6 cellular contexts compared by ENCODE assay signal in the genomic region with DNA sequence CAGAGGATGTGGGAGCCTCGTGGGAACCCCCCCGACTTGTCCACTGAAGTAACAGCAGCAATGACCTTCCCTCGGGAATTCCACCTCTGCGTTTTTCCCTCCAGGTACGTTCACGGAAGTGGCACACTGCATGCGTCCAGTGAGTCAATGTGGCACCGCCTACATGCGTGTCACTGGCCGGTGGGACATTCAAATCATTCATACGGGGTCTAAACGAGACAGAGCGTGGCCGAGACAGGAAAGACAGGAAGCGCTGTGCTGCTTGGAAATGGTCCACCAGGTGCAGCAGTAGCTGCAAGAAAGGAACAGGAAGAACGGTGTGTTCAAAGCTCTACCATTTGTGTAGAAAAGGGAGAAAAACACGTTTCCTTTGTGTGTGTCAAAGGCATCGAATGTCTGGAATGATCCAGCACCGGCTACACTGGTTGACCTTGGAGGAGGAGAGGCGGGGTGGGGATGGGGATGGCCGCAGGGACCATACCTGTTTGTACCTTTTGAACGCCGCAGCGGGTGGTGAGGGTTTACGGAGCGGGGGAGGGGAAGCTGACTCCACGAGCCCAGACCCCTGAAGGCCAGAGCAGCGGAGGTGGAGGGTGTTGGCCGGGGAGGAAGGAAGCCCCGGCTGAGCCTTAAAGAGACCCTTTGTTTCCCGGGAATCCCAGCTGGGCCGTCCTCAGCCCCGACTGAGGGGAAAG. TPM values are rescaled to one million over a fixed set of nuclear protein-coding genes. Genes with fewer than 3 reads are reported as not detected.
A peak's percentile ranks its signal among the peaks of the same experiment; 100 is the strongest.
DNase-seq lines count a peak whose midpoint lies in the region; ATAC-seq and TF ChIP-seq lines count a peak whose summit lies in the region.

No MANE protein-coding gene starts in this region.

- DNase-seq in activated naive CD4-positive, alpha-beta T cell treated with Interleukin-2 at 50 U/mL for 16 hours: peak; percentile 53
- peak in 1 of 2 experiments; percentile 19 for DNase-seq in mesothelial cell of epicardium (ENCODE audit: low spot score in 2 of 2, unreplicated experiment in 2 of 2)
- DNase-seq in NCI-H82 (lab: John Stamatoyannopoulos, UW): no peak

- H3K9me3 Mint-ChIP-seq in mesothelial cell of epicardium: no peaks in the 10 kb centered on the region

- peak overlapping the region; percentile 91 for H3K27ac Mint-ChIP-seq in mesothelial cell of epicardium

- H3K36me3 Mint-ChIP-seq in mesothelial cell of epicardium: no peaks in the 10 kb centered on the region

- ATAC-seq in HG03378 (IDR thresholded peaks at IDR 0.05; ENCODE audit: unreplicated experiment) (peak; percentile 40), HG03571 (IDR thresholded peaks at IDR 0.05; ENCODE audit: unreplicated experiment) (no peak), HG03342 (IDR thresholded peaks at IDR 0.05; ENCODE audit: unreplicated experiment) (no peak)

- TF ChIP-seq CTCF in mesothelial cell of epicardium (IDR thresholded peaks at IDR 0.05; ENCODE audit: unreplicated experiment): no peak

- no peaks in the 10 kb centered on the region for H3K27me3 Mint-ChIP-seq in mesothelial cell of epicardium (ENCODE audit: low read depth)

- H3K4me1 Mint-ChIP-seq in mesothelial cell of epicardium: peaks cover 43% of the 10 kb centered on the region

- peak overlapping the region; percentile 84 for H3K4me3 Mint-ChIP-seq in mesothelial cell of epicardium

RNA-seq across cellular contexts. Expression of a gene that starts 1.7 kb away (rescaled TPM):
- total RNA-seq in mesothelial cell of epicardium: 48.6 to 51.4 TPM (median 49.0 TPM) in 3 replicates

RNA-seq across cellular contexts. Expression of a gene that starts 13.1 kb away (rescaled TPM):
- total RNA-seq in mesothelial cell of epicardium: 75.3 to 75.9 TPM (median 75.9 TPM) in 3 replicates

RNA-seq across cellular contexts. Expression of a gene that starts 13.5 kb away (rescaled TPM):
- total RNA-seq in mesothelial cell of epicardium: 252 to 258 TPM (median 253 TPM) in 3 replicates

RNA-seq across cellular contexts. Expression of a gene that starts 18.2 kb away (rescaled TPM):
- 29.3 to 35.4 TPM (median 31.2 TPM) in 3 replicates for total RNA-seq in mesothelial cell of epicardium

RNA-seq across cellular contexts. Expression of a gene that starts 30.9 kb away (rescaled TPM):
- total RNA-seq in mesothelial cell of epicardium: 31.1 to 34.0 TPM (median 33.2 TPM) in 3 replicates
